ENCODE assay signal across 8 cellular contexts in the genomic region with DNA sequence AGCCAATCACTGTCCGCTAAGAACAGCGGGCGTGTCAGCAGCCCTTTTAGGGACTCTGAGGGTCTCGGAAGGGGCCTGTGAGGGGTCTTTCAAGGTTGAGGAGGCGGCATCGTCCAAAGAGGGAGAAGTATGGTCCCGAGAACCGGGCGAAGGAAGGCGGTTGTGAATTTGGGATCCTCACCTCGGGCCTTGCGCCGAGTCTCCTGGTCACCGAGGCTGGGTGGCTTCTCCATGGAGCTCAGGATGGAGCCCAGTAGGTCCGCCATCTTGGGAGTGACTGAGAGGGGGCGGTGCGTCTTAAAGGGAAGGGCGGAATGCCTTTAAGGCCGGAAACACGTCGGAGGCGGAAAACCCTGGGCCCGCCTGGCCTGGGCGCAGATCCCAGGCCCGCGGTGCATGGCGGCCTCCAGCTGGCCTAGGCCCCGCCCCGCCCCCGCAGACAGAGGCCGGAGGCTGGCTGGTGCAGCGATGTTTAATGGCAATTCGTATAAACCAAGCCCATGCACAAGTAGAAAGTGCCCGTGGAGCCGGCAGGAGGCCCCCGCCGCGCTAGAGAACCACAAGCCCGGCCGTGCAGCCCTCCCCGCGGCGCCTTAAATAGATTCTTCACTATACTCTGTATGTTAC. TPM values are rescaled to one million over a fixed set of nuclear protein-coding genes. Genes with fewer than 3 reads are reported as not detected.
DNase-seq lines count a peak whose midpoint lies in the region; ATAC-seq and TF ChIP-seq lines count a peak whose summit lies in the region.

A gene with protein sequence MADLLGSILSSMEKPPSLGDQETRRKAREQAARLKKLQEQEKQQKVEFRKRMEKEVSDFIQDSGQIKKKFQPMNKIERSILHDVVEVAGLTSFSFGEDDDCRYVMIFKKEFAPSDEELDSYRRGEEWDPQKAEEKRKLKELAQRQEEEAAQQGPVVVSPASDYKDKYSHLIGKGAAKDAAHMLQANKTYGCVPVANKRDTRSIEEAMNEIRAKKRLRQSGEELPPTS (minus strand): TSS at position 279 of the 627 bp plus-strand sequence. CDS start 13 bp downstream, at position 266.

- no peak for TF ChIP-seq CTCF in lower leg skin (IDR thresholded peaks at IDR 0.05)

- intact Hi-C loops in lower leg skin (cut with DNase I; ENCODE audit: low total_unique reads) = no loop called here

- ATAC-seq in GM19397 (IDR thresholded peaks at IDR 0.05; ENCODE audit: unreplicated experiment) (peak; percentile 63), HG03565 (IDR thresholded peaks at IDR 0.05; ENCODE audit: unreplicated experiment) (peak; percentile 45)

- WGBS in lower leg skin, 2 donors = 0% methylated on average over 37 to 42 of the region's 43 CpGs

- DNase-seq in CD1c-positive myeloid dendritic cell (ENCODE audit: extremely low spot score) (peak; percentile 98), NCI-H748 treated with DMSO at 0.1 percent for 48 hours (lab: John Stamatoyannopoulos, UW) (peak; percentile 95), dermis microvascular lymphatic vessel endothelial cell (ENCODE audit: low read depth in 2 of 2) (peak; percentile 96 to 99), lower leg skin (ENCODE audit: low spot score in 2 of 2) (peak; percentile 94 to 99)
- peak; percentile 94 to 95 for DNase-seq in activated CD4-positive, alpha-beta T cell treated with anti-CD3 and anti-CD28 coated beads, Interleukin-2, amount 50 U/mL, for 48 hours
- peak; percentile 88 to 89 for DNase-seq in stimulated activated CD4-positive, alpha-beta T cell treated with anti-CD3 and anti-CD28 coated beads, Interleukin-4, amount 100 ng/mL, for 4 hours

- peak within 1 kb of the TSS; percentile 52 for H3K4me3 ChIP-seq in lower leg skin (ENCODE audit: low read depth, poor library complexity, severe bottlenecking)

- peak in 1 of 2 donors; percentile 20 for TF ChIP-seq POLR2A in lower leg skin (IDR thresholded peaks at IDR 0.05)

RNA-seq across cellular contexts. Expression of the gene that starts here (rescaled TPM):
- 45.4 and 49.7 TPM in 2 replicates for total RNA-seq in dermis microvascular lymphatic vessel endothelial cell
- total RNA-seq in lower leg skin = 10 to 100 TPM; 35.1 to 64.0 (median 51.7) TPM

Comparison
In these comparisons a context has a peak if more than half of its experiments do, and no peak if none do; other contexts are left out.
1. Peak in every context shown above with its lines: DNase-seq, ATAC-seq and H3K4me3 ChIP-seq.